ENCODE assay signal across 8 cellular contexts in the genomic region with DNA sequence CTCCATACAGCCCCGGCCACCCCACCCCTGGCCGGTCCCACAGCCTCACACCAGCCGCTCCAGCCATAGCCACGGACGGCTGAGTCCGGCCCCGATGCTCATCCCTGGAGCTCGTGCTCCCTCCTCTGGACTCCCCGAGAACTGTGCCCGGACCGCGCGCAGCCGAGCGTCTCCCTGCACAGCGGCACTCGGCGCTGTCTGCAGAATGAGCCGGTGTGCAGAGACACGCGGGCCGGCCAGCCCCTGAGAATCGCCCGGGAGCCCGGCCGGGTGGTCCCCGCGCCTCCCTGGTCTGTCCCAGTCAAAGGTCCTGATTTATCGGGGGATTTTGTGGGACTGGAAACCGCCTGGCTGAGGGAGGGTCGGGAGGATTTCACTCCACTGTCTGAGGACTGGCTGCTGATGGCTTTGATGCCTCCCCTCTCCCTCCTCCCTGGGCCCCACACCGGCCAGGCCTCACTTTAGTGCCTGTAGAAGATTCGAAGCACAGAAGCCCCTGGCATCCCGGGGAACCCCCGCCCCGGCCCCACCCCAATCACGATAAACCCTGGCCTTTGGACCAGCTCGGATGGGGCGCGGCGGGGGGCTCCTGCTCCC.
DNase-seq lines count a peak whose midpoint lies in the region; ATAC-seq, FAIRE-seq and TF ChIP-seq lines count a peak whose summit lies in the region.

No MANE protein-coding gene starts in this region.

- no peak for ATAC-seq in GM21515 (IDR thresholded peaks at IDR 0.05; ENCODE audit: unreplicated experiment)
- no peak for ATAC-seq in GM19324 (IDR thresholded peaks at IDR 0.05; ENCODE audit: low FRiP score, unreplicated experiment)

- peaks cover 51% of the 10 kb centered on the region for H3K27me3 Mint-ChIP-seq in astrocyte (ENCODE audit: low read depth, unreplicated experiment)
- peaks cover 7 to 17% (median 9%) of the 10 kb centered on the region in 3 donors for H3K27me3 Mint-ChIP-seq in immature natural killer cell (ENCODE audit: low read depth in 3 of 3)

- H3K4me3 Mint-ChIP-seq in astrocyte (ENCODE audit: unreplicated experiment) (no peak overlapping the region), immature natural killer cell (peak overlapping the region in 4 of 5 donors; percentile 62 to 74 (median 71))

- H3K4me1 Mint-ChIP-seq in astrocyte (ENCODE audit: low read depth, unreplicated experiment) (no peaks in the 10 kb centered on the region), immature natural killer cell (peaks cover 4 to 14% of the 10 kb centered on the region in 2 donors)

- H3K36me3 Mint-ChIP-seq in astrocyte (ENCODE audit: low read depth, unreplicated experiment), result no peaks in the 10 kb centered on the region
- no peaks in the 10 kb centered on the region for H3K36me3 Mint-ChIP-seq in immature natural killer cell

- peak; percentile 8 for DNase-seq in GM12864 (ENCODE audit: low read depth)
- DNase-seq in T-helper 9 cell, result peak; percentile 50
- DNase-seq in astrocyte (ENCODE audit: low read depth), result peak; percentile 3
- peak; percentile 56 to 62 (median 59) for DNase-seq in immature natural killer cell
- DNase-seq in stimulated activated CD4-positive, alpha-beta T cell treated with anti-CD3 and anti-CD28 coated beads, Interleukin-15, amount 100 ng/mL, for 24 hours, result peak; percentile 84

- H3K4me3 ChIP-seq in GM12864 (ENCODE audit: low read depth, low read length) (peak overlapping the region; percentile 60), Loucy (ENCODE audit: low read length, poor library complexity, severe bottlenecking) (peak overlapping the region; percentile 70), astrocyte (ENCODE audit: insufficient read depth, low read depth, low read length) (no peak overlapping the region)

- H3K27me3 ChIP-seq in Loucy (ENCODE audit: insufficient read depth, low read length, poor library complexity, severe bottlenecking) (no peaks in the 10 kb centered on the region), astrocyte (ENCODE audit: insufficient read depth, low read length) (no peaks in the 10 kb centered on the region)

- no peak for FAIRE-seq in astrocyte (lab: Jason Lieb, UNC)

- H3K4me1 ChIP-seq in Loucy (ENCODE audit: insufficient read depth, low read length, poor library complexity, severe bottlenecking), result peaks cover 5% of the 10 kb centered on the region
- no peaks in the 10 kb centered on the region for H3K4me1 ChIP-seq in astrocyte (ENCODE audit: insufficient read depth, low read length)

- H3K9me3 ChIP-seq in Loucy (ENCODE audit: insufficient read depth, low read depth, low read length), result no peaks in the 10 kb centered on the region
- H3K9me3 ChIP-seq in astrocyte (ENCODE audit: insufficient read depth, low read depth, low read length), result no peaks in the 10 kb centered on the region

- no peaks in the 10 kb centered on the region for H3F3A ChIP-seq in Loucy (ENCODE audit: low read depth)

- H3K27ac Mint-ChIP-seq in astrocyte (ENCODE audit: unreplicated experiment) (no peak overlapping the region), immature natural killer cell (no peak overlapping the region)

- H3K9ac ChIP-seq in Loucy (ENCODE audit: low read depth, low read length, poor library complexity, severe bottlenecking) (peak overlapping the region; percentile 66), astrocyte (ENCODE audit: low read length) (no peak overlapping the region)

- H3K79me2 ChIP-seq in Loucy (ENCODE audit: insufficient read depth, low read length) (no peaks in the 10 kb centered on the region), astrocyte (ENCODE audit: insufficient read depth, low read length) (no peaks in the 10 kb centered on the region)

- peak; percentile 79 for TF ChIP-seq CTCF in GM12864 (IDR thresholded peaks at IDR 0.05; ENCODE audit: low read depth, low read length, missing control alignments)
- TF ChIP-seq CTCF in Loucy (conservative IDR thresholded peaks at IDR 0.05; ENCODE audit: low read length), result peak; percentile 77
- no peak for TF ChIP-seq CTCF in astrocyte (IDR thresholded peaks at IDR 0.05; ENCODE audit: insufficient read depth, low read depth, low read length)

- H3K36me3 ChIP-seq in Loucy (ENCODE audit: insufficient read depth, low read length) (no peaks in the 10 kb centered on the region), astrocyte (ENCODE audit: insufficient read depth, low read length) (no peaks in the 10 kb centered on the region)

- no peaks in the 10 kb centered on the region for H3K9me2 ChIP-seq in Loucy (replicated peaks; ENCODE audit: low read depth, low read length)

- no peak overlapping the region for H3K27ac ChIP-seq in astrocyte (ENCODE audit: low read depth, low read length)

- peak overlapping the region; percentile 90 for H2AFZ ChIP-seq in Loucy (ENCODE audit: low read length)
- no peak overlapping the region for H2AFZ ChIP-seq in astrocyte (ENCODE audit: low read depth, low read length)

- H3K4me2 ChIP-seq in Loucy (ENCODE audit: low read depth, low read length, poor library complexity, severe bottlenecking), result peak overlapping the region; percentile 73
- H3K4me2 ChIP-seq in astrocyte (ENCODE audit: low read length), result no peak overlapping the region

- H3K9me3 Mint-ChIP-seq in astrocyte (ENCODE audit: unreplicated experiment), result no peaks in the 10 kb centered on the region
- no peaks in the 10 kb centered on the region for H3K9me3 Mint-ChIP-seq in immature natural killer cell

- H4K20me1 ChIP-seq in Loucy (ENCODE audit: insufficient read depth, low read length, poor library complexity, severe bottlenecking), result no peaks in the 10 kb centered on the region
- no peaks in the 10 kb centered on the region for H4K20me1 ChIP-seq in astrocyte (ENCODE audit: insufficient read depth, low read length)

Comparison
In these comparisons a context has a peak if more than half of its experiments do, and no peak if none do; other contexts are left out.
1. DNase-seq: peak in every context shown above with its lines; median percentile 84 in stimulated activated CD4-positive, alpha-beta T cell treated with anti-CD3 and anti-CD28 coated beads, Interleukin-15, amount 100 ng/mL, for 24 hours; 59 in immature natural killer cell; 50 in T-helper 9 cell; 8 in GM12864; 3 in astrocyte.